In genomic region chr15:27763514-27763913, GRCh38 we compare ENCODE assay signal across 22 cellular contexts.
"Had no signal": no experiment of that assay in that cellular context is flagged by ENCODE, and none has a peak within 500 bp of the region (broad histone marks: within the 10 kb centered on the region; RNA-seq: fewer than 3 reads in every experiment).

No MANE protein-coding gene starts in this region.

- H3K27ac Mint-ChIP-seq: mesothelial cell of epicardium; natural killer cell treated with Interleukin-12 subunit alpha and Interleukin-12 subunit beta and Interleukin-15 and Interleukin-18, amount 100 ng/mL, for 72 hours had no signal

- FAIRE-seq: endometrium had no signal

- H3K27me3 ChIP-seq: esophagus squamous epithelium, gastroesophageal sphincter, neutrophil, right atrium auricular region, sigmoid colon, uterus had no signal

- H3K4me3 Mint-ChIP-seq: mesothelial cell of epicardium; natural killer cell treated with Interleukin-12 subunit alpha and Interleukin-12 subunit beta and Interleukin-15 and Interleukin-18, amount 100 ng/mL, for 72 hours had no signal

- H3K27ac ChIP-seq: epithelial cell of prostate, esophagus squamous epithelium, gastroesophageal sphincter, neutrophil, right atrium auricular region, sigmoid colon, skin epidermis, uterus had no signal

- H3K4me1 ChIP-seq: esophagus squamous epithelium, gastroesophageal sphincter, right atrium auricular region, sigmoid colon, uterus had no signal

- H3K36me3 ChIP-seq: esophagus squamous epithelium, gastroesophageal sphincter, neutrophil, right atrium auricular region, sigmoid colon, uterus had no signal

- H3K9me3 ChIP-seq: neutrophil, right atrium auricular region, uterus had no signal

- H3K36me3 Mint-ChIP-seq: mesothelial cell of epicardium; natural killer cell treated with Interleukin-12 subunit alpha and Interleukin-12 subunit beta and Interleukin-15 and Interleukin-18, amount 100 ng/mL, for 72 hours had no signal

- ATAC-seq: gastroesophageal sphincter, left lobe of liver had no signal

- DNase-seq: effector memory CD4-positive, alpha-beta T cell; esophagus squamous epithelium; foreskin fibroblast; glutamatergic neuron; islet precursor cell; mammary epithelial cell; posterior cingulate gyrus; sigmoid colon; stimulated activated CD4-positive, alpha-beta T cell treated with anti-CD3 and anti-CD28 coated beads, Interleukin-2, amount 100 ng/mL, for 24 hours; stimulated activated CD4-positive, alpha-beta T cell treated with anti-CD3 and anti-CD28 coated beads, Interleukin-4, amount 100 ng/mL, for 4 hours; stimulated activated naive CD4-positive, alpha-beta T cell treated with Interleukin-2 at 50 U/mL for 16 hours; trophoblast cell; uterus had no signal

- H3K4me3 ChIP-seq: esophagus squamous epithelium, gastroesophageal sphincter, right atrium auricular region, sigmoid colon, skin epidermis, uterus had no signal

- H3K27me3 Mint-ChIP-seq: natural killer cell treated with Interleukin-12 subunit alpha and Interleukin-12 subunit beta and Interleukin-15 and Interleukin-18, amount 100 ng/mL, for 72 hours had no signal
